Comparison of ENCODE assay signal across 8 cellular contexts in the genomic region with DNA sequence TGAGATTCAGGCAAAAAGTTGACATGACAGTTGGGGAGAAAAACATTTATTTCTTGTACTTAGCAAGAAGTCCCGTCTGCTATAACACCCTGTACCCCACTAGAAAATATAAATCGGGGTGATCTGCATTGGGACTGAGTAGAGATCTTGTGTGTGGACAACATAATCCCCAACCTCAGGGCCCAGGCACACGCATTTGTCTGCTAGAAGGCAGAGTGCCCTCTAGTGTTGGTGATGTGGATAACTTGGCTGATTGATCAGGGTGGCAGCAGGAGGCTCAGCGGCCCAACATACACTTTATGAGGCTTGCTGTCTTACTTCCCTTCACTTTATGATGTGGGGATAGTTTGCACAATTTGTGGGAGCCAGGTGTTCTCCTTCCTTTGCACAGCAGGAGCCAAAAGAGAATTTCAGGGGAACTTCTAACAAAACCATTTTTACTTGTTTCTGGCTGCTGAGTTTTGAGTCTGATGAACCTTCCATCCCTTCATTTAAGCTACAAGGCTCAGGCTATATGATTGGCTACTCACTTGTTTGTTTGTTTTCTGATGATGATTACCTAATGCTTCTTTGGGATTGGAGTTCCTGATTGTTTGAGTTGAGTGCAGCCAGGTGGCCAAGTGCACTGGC.
A peak's percentile ranks its signal among the peaks of the same experiment; 100 is the strongest.
DNase-seq lines count a peak whose midpoint lies in the region; ATAC-seq and TF ChIP-seq lines count a peak whose summit lies in the region.

No MANE protein-coding gene starts in this region.

- no peaks in the 10 kb centered on the region for H3K79me2 ChIP-seq in neural cell (replicated peaks; ENCODE audit: insufficient read depth, low read length)

- no peak for TF ChIP-seq EP300 in neural cell (conservative IDR thresholded peaks at IDR 0.05; ENCODE audit: poor library complexity, severe bottlenecking)

- POLR2A ChIA-PET in A673 (lab: Charles Lee; ENCODE audit: low non-redundant PET) = interaction anchor here (0.7 kb wide), 1 partner anchor 574 kb away, joined by 3 read pairs; no protein-coding TSS in a partner anchor

- DNase-seq in A673 (ENCODE audit: low spot score) (peak; percentile 70), GM12864 (ENCODE audit: low read depth) (peak; percentile 15), HCEC 1CT (peak; percentile 40), LoVo (ENCODE audit: low spot score) (peak; percentile 43), T-helper 17 cell (no peak), fibroblast of gingiva (ENCODE audit: low read depth) (peak; percentile 29)
- DNase-seq in effector memory CD4-positive, alpha-beta T cell = no peak

- no peak overlapping the region for H3K27ac ChIP-seq in A673 (ENCODE audit: low read depth, low read length, poor library complexity, severe bottlenecking)
- no peak overlapping the region for H3K27ac ChIP-seq in neural cell (ENCODE audit: low read length)
- no peak overlapping the region for H3K27ac ChIP-seq in effector memory CD4-positive, alpha-beta T cell (ENCODE audit: insufficient read depth, low read length, poor library complexity, severe bottlenecking)

- TF ChIP-seq RAD21 in neural cell (conservative IDR thresholded peaks at IDR 0.05) = no peak

- H3F3A ChIP-seq in neural cell (ENCODE audit: insufficient read depth, low read length, poor library complexity, severe bottlenecking) = no peaks in the 10 kb centered on the region

- peak; percentile 44 for ATAC-seq in T-helper 17 cell

- H3K4me3 ChIP-seq in A673 (ENCODE audit: low read depth, low read length, poor library complexity, severe bottlenecking) (no peak overlapping the region), GM12864 (ENCODE audit: low read depth, low read length) (no peak overlapping the region), neural cell (ENCODE audit: low read length) (no peak overlapping the region)
- no peak overlapping the region for H3K4me3 ChIP-seq in effector memory CD4-positive, alpha-beta T cell (ENCODE audit: insufficient read depth, low read depth, low read length, poor library complexity, severe bottlenecking)

- no peak overlapping the region for H3K4me3 Mint-ChIP-seq in T-helper 17 cell

- H2AFZ ChIP-seq in neural cell (ENCODE audit: low read depth, low read length) = no peak overlapping the region

- H3K27me3 Mint-ChIP-seq in T-helper 17 cell = peaks cover 56% of the 10 kb centered on the region

- H3K9me3 ChIP-seq in A673 (ENCODE audit: low read depth, low read length, poor library complexity, severe bottlenecking) (no peaks in the 10 kb centered on the region), T-helper 17 cell (ENCODE audit: control insufficient read depth, low read length, poor library complexity, severe bottlenecking) (no peaks in the 10 kb centered on the region), neural cell (ENCODE audit: low read length) (no peaks in the 10 kb centered on the region)
- H3K9me3 ChIP-seq in effector memory CD4-positive, alpha-beta T cell (ENCODE audit: control insufficient read depth, low read length) = no peaks in the 10 kb centered on the region

- H3K4me2 ChIP-seq in neural cell (ENCODE audit: low read length) = no peak overlapping the region

- no peak overlapping the region for H3K9ac ChIP-seq in neural cell (ENCODE audit: low read length)

- intact Hi-C loops in A673 (cut with micrococcal nuclease; ENCODE audit: unreplicated experiment) = loop anchor here (1.0 to 10.0 kb wide), 6 partner anchors 134 to 628 kb away; no protein-coding TSS in a partner anchor

- TF ChIP-seq CTCF in A673 (conservative IDR thresholded peaks at IDR 0.05; ENCODE audit: low read depth, low read length) (peak; percentile 81), GM12864 (IDR thresholded peaks at IDR 0.05; ENCODE audit: low read depth, low read length, missing control alignments) (peak; percentile 80), neural cell (IDR thresholded peaks at IDR 0.05; ENCODE audit: poor library complexity, severe bottlenecking) (peak; percentile 34)

- H4K20me1 ChIP-seq in neural cell (ENCODE audit: insufficient read depth) = no peaks in the 10 kb centered on the region

- H3K27me3 ChIP-seq in A673 (replicated peaks; ENCODE audit: insufficient read depth, low read depth, low read length, poor library complexity) = no peaks in the 10 kb centered on the region
- H3K27me3 ChIP-seq in neural cell (ENCODE audit: insufficient read depth, low read depth, low read length) = no peaks in the 10 kb centered on the region
- H3K27me3 ChIP-seq in effector memory CD4-positive, alpha-beta T cell (replicated peaks; ENCODE audit: control insufficient read depth, insufficient read depth, low read length, poor library complexity, severe bottlenecking) = no peaks in the 10 kb centered on the region

- CTCF ChIA-PET in A673 (lab: Charles Lee) = interaction anchor here (1.4 kb wide), 1 partner anchor 134 kb away, joined by 9 read pairs; no protein-coding TSS in a partner anchor

- H3K9me2 ChIP-seq in neural cell (ENCODE audit: insufficient read depth, low read length) = no peaks in the 10 kb centered on the region

- BruUV-seq in A673 (replicated peaks; lab: Mats Ljungman, UMichigan) = no TSS peak

- H3K36me3 Mint-ChIP-seq in T-helper 17 cell (ENCODE audit: low read depth) = no peaks in the 10 kb centered on the region

- H3K36me3 ChIP-seq in A673 (ENCODE audit: insufficient read depth, low read length, poor library complexity, severe bottlenecking) (no peaks in the 10 kb centered on the region), neural cell (ENCODE audit: insufficient read depth, low read length) (no peaks in the 10 kb centered on the region)
- no peaks in the 10 kb centered on the region for H3K36me3 ChIP-seq in effector memory CD4-positive, alpha-beta T cell (ENCODE audit: control insufficient read depth, insufficient read depth, low read length)

- no peak overlapping the region for H3K27ac Mint-ChIP-seq in T-helper 17 cell

- no peaks in the 10 kb centered on the region for H3K4me1 Mint-ChIP-seq in T-helper 17 cell

- no peaks in the 10 kb centered on the region for H3K4me1 ChIP-seq in A673 (ENCODE audit: insufficient read depth, low read length, poor library complexity, severe bottlenecking)
- no peaks in the 10 kb centered on the region for H3K4me1 ChIP-seq in effector memory CD4-positive, alpha-beta T cell (ENCODE audit: control insufficient read depth, insufficient read depth, low read length, poor library complexity, severe bottlenecking)

TF ChIP-seq in neural cell, 6 proteins besides CTCF, POLR2A, EP300 and RAD21:
- no peak for TF ChIP-seq POLR2AphosphoS5 (IDR thresholded peaks at IDR 0.05)
- TF ChIP-seq SMC3 (conservative IDR thresholded peaks at IDR 0.05; ENCODE audit: poor library complexity) = no peak
- no peak for TF ChIP-seq MXI1 (conservative IDR thresholded peaks at IDR 0.05; ENCODE audit: poor library complexity, severe bottlenecking)

Comparison
In these comparisons a context has a peak if more than half of its experiments do, and no peak if none do; other contexts are left out.
1. DNase-seq: peak in A673 (single experiment), GM12864 (single experiment), HCEC 1CT (single experiment), LoVo (single experiment) and fibroblast of gingiva (single experiment); none in T-helper 17 cell (0 of 3) and effector memory CD4-positive, alpha-beta T cell (0 of 3).
2. Peak in every context shown above with its lines, with median percentiles within 50 percentile points of each other: CTCF ChIP-seq.